In genomic region chr6:133887478-133887877, GRCh38 we compare ENCODE assay signal across 1 cellular context.
A peak's percentile ranks its signal among the peaks of the same experiment; 100 is the strongest.
TF ChIP-seq lines count a peak whose summit lies in the region.

No MANE protein-coding gene starts in this region.

TF ChIP-seq in HEK293, 187 proteins besides CTCF, POLR2A, EP300 and RAD21 (continued from another document):
- TF ChIP-seq ZNF76 (tag by site-specific recombination; IDR thresholded peaks at IDR 0.05; ENCODE audit: borderline replicate concordance, low read depth), result no peak
- no peak for TF ChIP-seq ZNF529 (tag by site-specific recombination; IDR thresholded peaks at IDR 0.05; ENCODE audit: insufficient replicate concordance)
- TF ChIP-seq ZNF521 (tag by site-specific recombination; IDR thresholded peaks at IDR 0.05), result no peak
- 0 out of 2 replicates have a peak, but pooled peaks have one; percentile 40 for TF ChIP-seq ZBTB8A (tag by site-specific recombination; IDR thresholded peaks at IDR 0.05)
- TF ChIP-seq ZNF221 (tag by site-specific recombination; IDR thresholded peaks at IDR 0.05; ENCODE audit: borderline replicate concordance), result no peak
- no peak for TF ChIP-seq ZNF132 (tag by site-specific recombination; IDR thresholded peaks at IDR 0.05; ENCODE audit: borderline replicate concordance)
- no peak for TF ChIP-seq EGR2 (tag by site-specific recombination; IDR thresholded peaks at IDR 0.05; ENCODE audit: low read depth)
- TF ChIP-seq ZNF121 (tag by site-specific recombination; IDR thresholded peaks at IDR 0.05), result no peak
- no peak for TF ChIP-seq ZBTB7A (tag by site-specific recombination; IDR thresholded peaks at IDR 0.05; ENCODE audit: low read depth)
- TF ChIP-seq ZFP3 (tag by site-specific recombination; IDR thresholded peaks at IDR 0.05; ENCODE audit: low read depth), result no peak
- no peak for TF ChIP-seq TSHZ1 (tag by site-specific recombination; IDR thresholded peaks at IDR 0.05; ENCODE audit: borderline replicate concordance)
- TF ChIP-seq ZNF184 (tag by site-specific recombination; IDR thresholded peaks at IDR 0.05), result no peak
- no peak for TF ChIP-seq ZNF157 (tag by site-specific recombination; IDR thresholded peaks at IDR 0.05)
- 0 out of 2 replicates have a peak, but pooled peaks have one; percentile 21 for TF ChIP-seq TRIM28 (IDR thresholded peaks at IDR 0.05; ENCODE audit: borderline replicate concordance, low read length)
- TF ChIP-seq ZNF513 (tag by site-specific recombination; IDR thresholded peaks at IDR 0.05), result no peak
- 0 out of 2 replicates have a peak, but pooled peaks have one; percentile 3 for TF ChIP-seq ZNF596 (tag by site-specific recombination; IDR thresholded peaks at IDR 0.05)
- no peak for TF ChIP-seq HIC1 (tag by site-specific recombination; IDR thresholded peaks at IDR 0.05)
- TF ChIP-seq ZNF555 (tag by site-specific recombination; conservative IDR thresholded peaks at IDR 0.05), result no peak
- peak; percentile 24; the same call in 1 of the 2 replicates for TF ChIP-seq ATF2 (tag by site-specific recombination; IDR thresholded peaks at IDR 0.05; ENCODE audit: low read depth)
- no peak for TF ChIP-seq ZSCAN23 (tag by site-specific recombination; IDR thresholded peaks at IDR 0.05)
- 0 out of 2 replicates have a peak, but pooled peaks have one; percentile 13 for TF ChIP-seq ZNF10 (tag by site-specific recombination; IDR thresholded peaks at IDR 0.05)
- TF ChIP-seq ZBTB10 (tag by site-specific recombination; IDR thresholded peaks at IDR 0.05), result no peak
- no peak for TF ChIP-seq GLIS2 (tag by site-specific recombination; IDR thresholded peaks at IDR 0.05)
- no peak for TF ChIP-seq ZNF677 (tag by site-specific recombination; IDR thresholded peaks at IDR 0.05)
- no peak for TF ChIP-seq ZBTB48 (tag by site-specific recombination; IDR thresholded peaks at IDR 0.05)
- TF ChIP-seq ZNF280D (tag by site-specific recombination; IDR thresholded peaks at IDR 0.05), result no peak
- no peak for TF ChIP-seq ZBTB26 (tag by site-specific recombination; optimal IDR thresholded peaks at IDR 0.05)
- TF ChIP-seq ZNF777 (tag by site-specific recombination; IDR thresholded peaks at IDR 0.05; ENCODE audit: borderline replicate concordance), result no peak
